In the genomic region with DNA sequence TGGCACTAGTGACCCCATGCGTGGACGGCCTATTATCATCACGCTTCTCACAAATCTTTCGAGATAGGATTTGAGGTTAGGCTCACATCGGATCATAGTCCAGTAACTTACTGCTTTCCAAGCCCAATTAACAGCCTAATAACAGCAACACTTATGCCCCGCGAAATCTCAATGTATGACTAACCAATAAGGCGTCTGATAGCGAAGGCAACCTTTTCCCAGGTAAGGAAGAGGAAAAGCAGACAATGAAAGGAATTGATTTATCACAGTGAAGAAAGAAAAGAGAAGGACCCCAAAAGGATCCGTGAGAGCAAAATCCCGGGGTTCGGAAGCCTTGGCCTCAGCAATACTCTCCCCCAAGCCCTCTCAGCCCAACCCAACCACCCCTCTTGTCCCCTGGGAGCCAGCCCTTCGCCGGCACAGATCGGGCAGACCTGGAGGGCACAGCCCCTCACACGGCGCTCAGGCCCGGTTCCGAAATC, we compare ENCODE assay signal across 8 cellular contexts. TPM values are rescaled to one million over a fixed set of nuclear protein-coding genes. Genes with fewer than 3 reads are reported as not detected.
DNase-seq lines count a peak whose midpoint lies in the region; ATAC-seq and TF ChIP-seq lines count a peak whose summit lies in the region.

No MANE protein-coding gene starts in this region.

- POLR2A ChIA-PET in activated CD4-positive, alpha-beta T cell treated with anti-CD3 and anti-CD28 coated beads, Interleukin-2, amount 10 ng/mL, durations not matched to agents 7 days and 5 days (lab: Charles Lee): no interaction called here

- peak; percentile 26 for ATAC-seq in HG03064 (IDR thresholded peaks at IDR 0.05; ENCODE audit: low read depth, unreplicated experiment)

- H3K4me1 Mint-ChIP-seq in activated CD4-positive, alpha-beta T cell treated with anti-CD3 and anti-CD28 coated beads, Interleukin-2, amount 10 ng/mL, durations not matched to agents 7 days and 5 days: peaks cover 34% of the 10 kb centered on the region
- peaks cover 30% of the 10 kb centered on the region for H3K4me1 Mint-ChIP-seq in nephron

- peaks cover 2% of the 10 kb centered on the region for H3K27me3 Mint-ChIP-seq in activated CD4-positive, alpha-beta T cell treated with anti-CD3 and anti-CD28 coated beads, Interleukin-2, amount 10 ng/mL, durations not matched to agents 7 days and 5 days
- peaks cover 8% of the 10 kb centered on the region for H3K27me3 Mint-ChIP-seq in nephron (ENCODE audit: low read depth)

- CTCF ChIA-PET in activated CD4-positive, alpha-beta T cell treated with anti-CD3 and anti-CD28 coated beads, Interleukin-2, amount 10 ng/mL, durations not matched to agents 7 days and 5 days (lab: Charles Lee): interaction anchor here (0.7 to 1.1 kb wide), 3 partner anchors 12 to 1379 kb away, joined by 3 to 4 read pairs (median 3); no protein-coding TSS in a partner anchor

- no peaks in the 10 kb centered on the region for H3K9me3 Mint-ChIP-seq in activated CD4-positive, alpha-beta T cell treated with anti-CD3 and anti-CD28 coated beads, Interleukin-2, amount 10 ng/mL, durations not matched to agents 7 days and 5 days
- no peaks in the 10 kb centered on the region for H3K9me3 Mint-ChIP-seq in nephron

- peak overlapping the region; percentile 99 for H3K4me3 Mint-ChIP-seq in activated CD4-positive, alpha-beta T cell treated with anti-CD3 and anti-CD28 coated beads, Interleukin-2, amount 10 ng/mL, durations not matched to agents 7 days and 5 days
- H3K4me3 Mint-ChIP-seq in nephron: peak overlapping the region; percentile 97 to 100 (median 99)

- H3K36me3 Mint-ChIP-seq in activated CD4-positive, alpha-beta T cell treated with anti-CD3 and anti-CD28 coated beads, Interleukin-2, amount 10 ng/mL, durations not matched to agents 7 days and 5 days (ENCODE audit: low read depth): peaks cover 9% of the 10 kb centered on the region
- peaks cover 5% of the 10 kb centered on the region for H3K36me3 Mint-ChIP-seq in nephron (ENCODE audit: low read depth)

- no peak for TF ChIP-seq CTCF in nephron (IDR thresholded peaks at IDR 0.05; ENCODE audit: unreplicated experiment in 3 of 3)

- DNase-seq in activated CD4-positive, alpha-beta T cell treated with anti-CD3 and anti-CD28 coated beads, Interleukin-2, amount 10 ng/mL, durations not matched to agents 7 days and 5 days: no peak
- DNase-seq in activated CD4-positive, alpha-beta T cell treated with anti-CD3 and anti-CD28 coated beads for 48 hours: no peak
- DNase-seq in SW480 (ENCODE audit: low spot score) (peak; percentile 41), fibroblast of gingiva (ENCODE audit: low read depth) (peak; percentile 6), NCI-H446 treated with DMSO at 0.1 percent for 48 hours (lab: John Stamatoyannopoulos, UW) (no peak), KG1 (lab: John Stamatoyannopoulos, UW) (no peak)

- H3K27ac Mint-ChIP-seq in activated CD4-positive, alpha-beta T cell treated with anti-CD3 and anti-CD28 coated beads, Interleukin-2, amount 10 ng/mL, durations not matched to agents 7 days and 5 days: peak overlapping the region; percentile 99
- peak overlapping the region; percentile 97 to 98 (median 98) for H3K27ac Mint-ChIP-seq in nephron

RNA-seq across cellular contexts. Expression of a gene that starts 0.6 kb away (rescaled TPM):
- 10 to 100 TPM; 46.0 to 46.1 TPM for total RNA-seq in activated CD4-positive, alpha-beta T cell treated with anti-CD3 and anti-CD28 coated beads, Interleukin-2, amount 10 ng/mL, durations not matched to agents 7 days and 5 days

RNA-seq across cellular contexts. Expression of a gene that starts 54.6 kb away (rescaled TPM):
- total RNA-seq in activated CD4-positive, alpha-beta T cell treated with anti-CD3 and anti-CD28 coated beads, Interleukin-2, amount 10 ng/mL, durations not matched to agents 7 days and 5 days: under 1 TPM in 1 of 2 experiments, not detected in 1; 0.15 TPM

Comparison
In these comparisons a context has a peak if more than half of its experiments do, and no peak if none do; other contexts are left out.
1. DNase-seq: peak in SW480 (single experiment) and fibroblast of gingiva (single experiment); none in activated CD4-positive, alpha-beta T cell treated with anti-CD3 and anti-CD28 coated beads, Interleukin-2, amount 10 ng/mL, durations not matched to agents 7 days and 5 days (single experiment), activated CD4-positive, alpha-beta T cell treated with anti-CD3 and anti-CD28 coated beads for 48 hours (single experiment), NCI-H446 treated with DMSO at 0.1 percent for 48 hours (single experiment) and KG1 (single experiment).